ENCODE assay signal across 2 cellular contexts in genomic region chr9:4144869-4145268, GRCh38.
TF ChIP-seq lines count a peak whose summit lies in the region.

No MANE protein-coding gene starts in this region.

TF ChIP-seq in SK-N-SH, 30 proteins besides CTCF, POLR2A, EP300 and RAD21 (continued from another document):
- TF ChIP-seq ZBTB33 (IDR thresholded peaks at IDR 0.05; ENCODE audit: borderline replicate concordance, low read depth) (no peak), IRF3 (IDR thresholded peaks at IDR 0.05; ENCODE audit: low read depth, low read length) (no peak), TEAD4 (IDR thresholded peaks at IDR 0.05; ENCODE audit: borderline replicate concordance, insufficient read depth) (no peak), MAX (IDR thresholded peaks at IDR 0.05; ENCODE audit: low read depth) (no peak), GABPA (IDR thresholded peaks at IDR 0.05; ENCODE audit: low read depth) (no peak), FOSL2 (IDR thresholded peaks at IDR 0.05; ENCODE audit: borderline replicate concordance, low read depth) (no peak), ELF1 (IDR thresholded peaks at IDR 0.05) (no peak)

TF ChIP-seq in SK-N-SH treated with all-trans-retinoic acid at 6 μM for 48 hours, 23 proteins besides CTCF, POLR2A, EP300 and RAD21 (continued from another document):
- TF ChIP-seq POU6F1 (CRISPR knock-in tag; IDR thresholded peaks at IDR 0.05; ENCODE audit: borderline replicate concordance, low read depth) (no peak), ZNF8 (CRISPR knock-in tag; IDR thresholded peaks at IDR 0.05) (no peak), PATZ1 (CRISPR knock-in tag; IDR thresholded peaks at IDR 0.05; ENCODE audit: borderline replicate concordance) (no peak), CREB5 (CRISPR knock-in tag; IDR thresholded peaks at IDR 0.05; ENCODE audit: low read depth) (no peak), ARNTL (CRISPR knock-in tag; IDR thresholded peaks at IDR 0.05; ENCODE audit: borderline replicate concordance, low read depth) (no peak), ZFP30 (CRISPR knock-in tag; IDR thresholded peaks at IDR 0.05) (no peak), ZFP3 (CRISPR knock-in tag; IDR thresholded peaks at IDR 0.05) (no peak), ZC3H10 (CRISPR knock-in tag; IDR thresholded peaks at IDR 0.05) (no peak)
